In the genomic region with DNA sequence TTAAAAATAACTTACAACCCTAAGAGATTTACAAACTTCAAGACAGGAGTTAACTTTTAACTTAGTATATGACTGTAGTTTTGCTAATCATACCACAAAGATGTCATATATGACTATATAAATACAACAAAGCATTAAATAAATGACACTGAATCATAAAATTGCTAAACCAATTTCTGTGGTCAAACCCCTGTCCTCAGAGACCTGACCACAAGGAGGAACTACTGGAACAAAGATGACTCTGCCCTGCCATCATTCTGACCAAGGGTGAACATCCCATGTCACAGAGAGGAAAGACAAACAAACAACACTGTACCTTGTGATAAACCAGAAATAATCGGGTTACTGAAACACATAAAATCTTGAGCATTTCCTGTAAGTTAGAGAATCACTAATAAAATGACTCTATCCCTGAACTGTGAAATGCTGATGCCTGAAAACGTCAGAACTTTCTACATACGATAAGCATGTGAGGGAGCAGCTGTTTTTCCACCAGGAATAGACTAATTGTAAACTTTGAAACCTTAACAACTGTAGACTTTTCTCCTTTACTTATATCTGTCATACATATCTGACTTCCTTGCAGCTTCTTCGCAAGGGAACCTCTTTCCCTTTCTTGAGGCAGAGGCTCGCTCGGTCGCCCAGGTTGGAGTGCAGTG, we compare ENCODE assay signal across 1 cellular context.
TF ChIP-seq lines count a peak whose summit lies in the region.

No MANE protein-coding gene starts in this region.

TF ChIP-seq in WTC11, 78 proteins besides CTCF, POLR2A, EP300 and RAD21 (continued from another document):
- TF ChIP-seq ARID4B (CRISPR knock-in tag; IDR thresholded peaks at IDR 0.05; ENCODE audit: borderline replicate concordance), result no peak
- TF ChIP-seq, protein P1, sequence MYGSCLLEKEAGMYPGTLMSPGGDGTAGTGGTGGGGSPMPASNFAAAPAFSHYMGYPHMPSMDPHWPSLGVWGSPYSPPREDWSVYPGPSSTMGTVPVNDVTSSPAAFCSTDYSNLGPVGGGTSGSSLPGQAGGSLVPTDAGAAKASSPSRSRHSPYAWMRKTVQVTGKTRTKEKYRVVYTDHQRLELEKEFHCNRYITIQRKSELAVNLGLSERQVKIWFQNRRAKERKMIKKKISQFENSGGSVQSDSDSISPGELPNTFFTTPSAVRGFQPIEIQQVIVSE (CRISPR knock-in tag; IDR thresholded peaks at IDR 0.05; ENCODE audit: borderline replicate concordance), result no peak
- TF ChIP-seq SP1 (CRISPR knock-in tag; conservative IDR thresholded peaks at IDR 0.05), result no peak
- TF ChIP-seq ZNF219 (CRISPR knock-in tag; IDR thresholded peaks at IDR 0.05; ENCODE audit: borderline replicate concordance), result no peak
- TF ChIP-seq NR3C1 (CRISPR knock-in tag; conservative IDR thresholded peaks at IDR 0.05; ENCODE audit: low read depth), result no peak
- TF ChIP-seq ATF1 (CRISPR knock-in tag; IDR thresholded peaks at IDR 0.05), result no peak
- TF ChIP-seq ZNF232 (CRISPR knock-in tag; IDR thresholded peaks at IDR 0.05), result no peak
- no peak for TF ChIP-seq JUN (CRISPR knock-in tag; IDR thresholded peaks at IDR 0.05)
